ENCODE assay signal across 9 cellular contexts in genomic region chr22:49935561-49935960, GRCh38. TPM values are rescaled to one million over a fixed set of nuclear protein-coding genes. Genes with fewer than 3 reads are reported as not detected.
DNase-seq lines count a peak whose midpoint lies in the region; ATAC-seq and TF ChIP-seq lines count a peak whose summit lies in the region.
"Had no signal": no experiment of that assay in that cellular context is flagged by ENCODE, and none has a peak within 500 bp of the region (broad histone marks: within the 10 kb centered on the region; RNA-seq: fewer than 3 reads in every experiment).

No MANE protein-coding gene starts in this region.

- no peak overlapping the region for H2AFZ ChIP-seq in PC-9

- H3K4me3 ChIP-seq in astrocyte of the spinal cord (ENCODE audit: low read depth, low read length) (peak overlapping the region; percentile 5), PC-9 (no peak overlapping the region)

- H3K36me3 Mint-ChIP-seq in CD14-positive monocyte (peaks cover 2 to 5% of the 10 kb centered on the region in 2 donors), natural killer cell (no peaks in the 10 kb centered on the region)

- no peaks in the 10 kb centered on the region for H3K9me2 ChIP-seq in PC-9 (ENCODE audit: insufficient read depth)

- DNase-seq in CD14-positive monocyte (ENCODE audit: low spot score) (no peak), GM19238 (ENCODE audit: insufficient read length, low spot score) (peak; percentile 73), astrocyte of the spinal cord (ENCODE audit: low read depth, low spot score) (no peak), natural killer cell (no peak), PC-9 (no peak), Kasumi-1 (lab: John Stamatoyannopoulos, UW) (no peak)
- no peak for DNase-seq in activated CD4-positive, CD25-positive, alpha-beta regulatory T cell treated with anti-CD3 and anti-CD28 coated beads, Interleukin-2, amount 50 U/mL, for 72 hours

- CTCF ChIA-PET in PC-9 (lab: Charles Lee): interaction anchor here (0.7 to 1.0 kb wide), 2 partner anchors 95 to 405 kb away, joined by 6 to 8 read pairs; no protein-coding TSS in a partner anchor

- no peaks in the 10 kb centered on the region for H4K20me1 ChIP-seq in PC-9 (ENCODE audit: insufficient read depth)

- peak overlapping the region in 1 of 2 donors; percentile 26 for H3K4me3 Mint-ChIP-seq in CD14-positive monocyte
- H3K4me3 Mint-ChIP-seq in natural killer cell: peak overlapping the region; percentile 68
- H3K4me3 Mint-ChIP-seq: nephron had no signal

- peaks cover 0 to 6% (median 5%) of the 10 kb centered on the region in 3 donors for H3K27me3 Mint-ChIP-seq in CD14-positive monocyte (ENCODE audit: low read depth in 3 of 3)
- H3K27me3 Mint-ChIP-seq in natural killer cell (ENCODE audit: low read depth in 2 of 2): no peaks in the 10 kb centered on the region

- POLR2A ChIA-PET in PC-9 (lab: Charles Lee; ENCODE audit: unreplicated experiment): interaction anchor here (0.7 to 1.5 kb wide), 3 partner anchors 10 to 17 kb away, joined by 4 to 9 read pairs (median 5); no protein-coding TSS in a partner anchor

- in situ Hi-C loops in astrocyte of the spinal cord (cut with HindIII; ENCODE audit: low sequenced_read_pairs): no loop called here

- H3K9me3 ChIP-seq in PC-9 (ENCODE audit: insufficient read depth, low read depth): no peaks in the 10 kb centered on the region

- H3K27ac Mint-ChIP-seq in CD14-positive monocyte (peak overlapping the region in 5 of 7 donors; percentile 63 to 89 (median 84)), natural killer cell (peak overlapping the region; percentile 65 to 89)
- H3K27ac Mint-ChIP-seq: nephron had no signal

- BruUV-seq in PC-9 (replicated peaks; lab: Mats Ljungman, UMichigan): no TSS peak

- ATAC-seq in natural killer cell (no peak), HG03159 (IDR thresholded peaks at IDR 0.05; ENCODE audit: unreplicated experiment) (no peak)

- no peak for TF ChIP-seq CTCF in CD14-positive monocyte (IDR thresholded peaks at IDR 0.05)
- TF ChIP-seq CTCF in astrocyte of the spinal cord (IDR thresholded peaks at IDR 0.05; ENCODE audit: low read depth, low read length): no peak
- TF ChIP-seq CTCF in natural killer cell (IDR thresholded peaks at IDR 0.05): no peak
- TF ChIP-seq CTCF in PC-9 (conservative IDR thresholded peaks at IDR 0.05): no peak

- intact Hi-C loops in CD14-positive monocyte (cut with micrococcal nuclease): loop anchor here (2.0 to 10.0 kb wide), 2 partner anchors 35 to 599 kb away; partner anchors contain the start of gene TYMP (in 1 of the 2)
- intact Hi-C loops in natural killer cell (cut with micrococcal nuclease): no loop called here
- intact Hi-C loops in PC-9 (cut with micrococcal nuclease; ENCODE audit: unreplicated experiment): no loop called here

- H3K4me1 Mint-ChIP-seq in CD14-positive monocyte: peaks cover 35% of the 10 kb centered on the region
- H3K4me1 Mint-ChIP-seq in natural killer cell: peaks cover 11% of the 10 kb centered on the region in 2 donors

- H3K4me2 ChIP-seq in PC-9: no peak overlapping the region

- H3K79me2 ChIP-seq in PC-9 (ENCODE audit: low read depth): no peaks in the 10 kb centered on the region

- peaks cover 29% of the 10 kb centered on the region for H3K4me1 ChIP-seq in PC-9 (replicated peaks; ENCODE audit: insufficient read depth)

- peaks cover 0 to 3% (median 0%) of the 10 kb centered on the region in 7 donors for H3K9me3 Mint-ChIP-seq in CD14-positive monocyte
- H3K9me3 Mint-ChIP-seq in natural killer cell: no peaks in the 10 kb centered on the region
- H3K9me3 Mint-ChIP-seq: nephron had no signal

- H3K27ac ChIP-seq in PC-9: no peak overlapping the region

- H3F3A ChIP-seq in PC-9 (ENCODE audit: insufficient read depth, low read depth): peaks cover 34% of the 10 kb centered on the region

- H3K36me3 ChIP-seq in PC-9 (ENCODE audit: low read depth): no peaks in the 10 kb centered on the region

- H3K27me3 ChIP-seq in PC-9 (ENCODE audit: insufficient read depth, low read depth): no peaks in the 10 kb centered on the region

RNA-seq across cellular contexts. Expression of gene CRELD2, which starts 17.1 kb away (rescaled TPM):
- 10 to 100 TPM; 20.3 to 27.6 TPM for polyA plus RNA-seq in CD14-positive monocyte
- total RNA-seq in natural killer cell (10 to 100 TPM; 45.1 to 69.8 (median 48.5) TPM), PC-9 (2021) (30.7 and 34.1 TPM in 2 replicates)

RNA-seq across cellular contexts. Expression of gene ALG12, which starts 17.3 kb away (rescaled TPM):
- polyA plus RNA-seq in CD14-positive monocyte: 1 to 10 TPM; 7.2 to 9.5 TPM
- total RNA-seq in natural killer cell (10 to 100 TPM; 17.2 to 22.7 (median 19.2) TPM), PC-9 (2021) (16.8 and 19.2 TPM in 2 replicates)

RNA-seq across cellular contexts. Expression of gene PIM3, which starts 25.0 kb away (rescaled TPM):
- 10 to 100 TPM; 38.8 to 40.4 TPM for polyA plus RNA-seq in CD14-positive monocyte
- 100 to 1,000 TPM; 107 to 130 (median 129) TPM for total RNA-seq in natural killer cell
- 67.0 and 84.8 TPM in 2 replicates for total RNA-seq in PC-9 (2021)

Comparison
In these comparisons a context has a peak if more than half of its experiments do, and no peak if none do; other contexts are left out.
1. intact Hi-C loops: an anchor here in CD14-positive monocyte (2.0 to 10.0 kb wide); none called in natural killer cell and PC-9.